ENCODE assay signal across 14 cellular contexts in genomic region chrX:154549766-154550165, GRCh38. TPM values are rescaled to one million over a fixed set of nuclear protein-coding genes. Genes with fewer than 3 reads are reported as not detected.
A peak's percentile ranks its signal among the peaks of the same experiment; 100 is the strongest.
DNase-seq lines count a peak whose midpoint lies in the region; ATAC-seq and TF ChIP-seq lines count a peak whose summit lies in the region.
"Had no signal": no experiment of that assay in that cellular context is flagged by ENCODE, and none has a peak within 500 bp of the region (broad histone marks: within the 10 kb centered on the region; RNA-seq: fewer than 3 reads in every experiment).

No MANE protein-coding gene starts in this region.

- in situ Hi-C loops in GM13977 (cut with MboI; ENCODE audit: low pct_unique_long_range_greater_than_20kb, low sequenced_read_pairs, unreplicated experiment): no loop called here

- DNase-seq in activated naive CD4-positive, alpha-beta T cell treated with anti-CD3 and anti-CD28 coated beads for 36 hours: no peak
- DNase-seq in activated naive CD4-positive, alpha-beta T cell treated with anti-CD3 and anti-CD28 coated beads, Interleukin-2, amount 50 U/mL, for 16 hours: no peak
- DNase-seq in activated CD4-positive, alpha-beta memory T cell treated with anti-CD3 and anti-CD28 coated beads for 36 hours: no peak
- DNase-seq in fibroblast of gingiva (ENCODE audit: low read depth): peak; percentile 48
- no peak for DNase-seq in stimulated activated naive CD8-positive, alpha-beta T cell treated with anti-CD3 and anti-CD28 coated beads, Interleukin-15, amount 100 ng/mL, for 72 hours
- no peak for DNase-seq in OCI-M2 (lab: John Stamatoyannopoulos, UW; ENCODE audit: unreplicated experiment)
- DNase-seq in HK-2 (ENCODE audit: unreplicated experiment): no peak
- DNase-seq in GM13977 (ENCODE audit: low spot score): no peak
- DNase-seq: KBM-7, NCI-H1694 treated with DMSO at 0.1 percent for 48 hours, NCI-H748 treated with DMSO at 0.1 percent for 48 hours, small intestine had no signal

- peak overlapping the region; percentile 8 for H3K27ac Mint-ChIP-seq in activated naive CD4-positive, alpha-beta T cell treated with anti-CD3 and anti-CD28 coated beads for 36 hours
- H3K27ac Mint-ChIP-seq in activated CD4-positive, alpha-beta memory T cell treated with anti-CD3 and anti-CD28 coated beads for 36 hours: peak overlapping the region; percentile 64
- H3K27ac Mint-ChIP-seq in stimulated activated naive CD8-positive, alpha-beta T cell treated with anti-CD3 and anti-CD28 coated beads, Interleukin-15, amount 100 ng/mL, for 72 hours: peak overlapping the region in 1 of 2 donors; percentile 32

- CTCF ChIA-PET in activated naive CD4-positive, alpha-beta T cell treated with anti-CD3 and anti-CD28 coated beads for 36 hours (lab: Charles Lee): no interaction called here
- CTCF ChIA-PET in activated CD4-positive, alpha-beta memory T cell treated with anti-CD3 and anti-CD28 coated beads for 36 hours (lab: Charles Lee): no interaction called here

- intact Hi-C loops in activated naive CD4-positive, alpha-beta T cell treated with anti-CD3 and anti-CD28 coated beads for 36 hours (cut with micrococcal nuclease): no loop called here
- intact Hi-C loops in activated CD4-positive, alpha-beta memory T cell treated with anti-CD3 and anti-CD28 coated beads for 36 hours (cut with micrococcal nuclease): no loop called here

- no peak for TF ChIP-seq CTCF in GM13977 (IDR thresholded peaks at IDR 0.05; ENCODE audit: extremely low read depth, insufficient read depth, missing control alignments)

- peaks cover 55% of the 10 kb centered on the region for H3K4me1 Mint-ChIP-seq in activated naive CD4-positive, alpha-beta T cell treated with anti-CD3 and anti-CD28 coated beads for 36 hours (ENCODE audit: low read depth)
- peaks cover 39% of the 10 kb centered on the region for H3K4me1 Mint-ChIP-seq in activated CD4-positive, alpha-beta memory T cell treated with anti-CD3 and anti-CD28 coated beads for 36 hours (ENCODE audit: low read depth)
- H3K4me1 Mint-ChIP-seq in stimulated activated naive CD8-positive, alpha-beta T cell treated with anti-CD3 and anti-CD28 coated beads, Interleukin-15, amount 100 ng/mL, for 72 hours: peaks cover 56% of the 10 kb centered on the region

- peaks cover 10% of the 10 kb centered on the region for H3K36me3 Mint-ChIP-seq in activated naive CD4-positive, alpha-beta T cell treated with anti-CD3 and anti-CD28 coated beads for 36 hours (ENCODE audit: low read depth)
- H3K36me3 Mint-ChIP-seq in activated CD4-positive, alpha-beta memory T cell treated with anti-CD3 and anti-CD28 coated beads for 36 hours: peaks cover 15% of the 10 kb centered on the region

- no peaks in the 10 kb centered on the region for H3K9me3 Mint-ChIP-seq in activated naive CD4-positive, alpha-beta T cell treated with anti-CD3 and anti-CD28 coated beads for 36 hours
- no peaks in the 10 kb centered on the region for H3K9me3 Mint-ChIP-seq in activated CD4-positive, alpha-beta memory T cell treated with anti-CD3 and anti-CD28 coated beads for 36 hours
- H3K9me3 Mint-ChIP-seq in stimulated activated naive CD8-positive, alpha-beta T cell treated with anti-CD3 and anti-CD28 coated beads, Interleukin-15, amount 100 ng/mL, for 72 hours: no peaks in the 10 kb centered on the region

- POLR2A ChIA-PET in activated CD4-positive, alpha-beta memory T cell treated with anti-CD3 and anti-CD28 coated beads for 36 hours (lab: Charles Lee): no interaction called here

- ATAC-seq in stimulated activated naive CD8-positive, alpha-beta T cell treated with anti-CD3 and anti-CD28 coated beads, Interleukin-15, amount 100 ng/mL, for 72 hours: no peak

- no peaks in the 10 kb centered on the region for H3K27me3 Mint-ChIP-seq in activated naive CD4-positive, alpha-beta T cell treated with anti-CD3 and anti-CD28 coated beads for 36 hours (ENCODE audit: low read depth)
- H3K27me3 Mint-ChIP-seq in activated CD4-positive, alpha-beta memory T cell treated with anti-CD3 and anti-CD28 coated beads for 36 hours: no peaks in the 10 kb centered on the region
- no peaks in the 10 kb centered on the region for H3K27me3 Mint-ChIP-seq in stimulated activated naive CD8-positive, alpha-beta T cell treated with anti-CD3 and anti-CD28 coated beads, Interleukin-15, amount 100 ng/mL, for 72 hours

- peak overlapping the region; percentile 8 for H3K4me3 Mint-ChIP-seq in activated naive CD4-positive, alpha-beta T cell treated with anti-CD3 and anti-CD28 coated beads for 36 hours
- peak overlapping the region; percentile 45 for H3K4me3 Mint-ChIP-seq in activated CD4-positive, alpha-beta memory T cell treated with anti-CD3 and anti-CD28 coated beads for 36 hours
- peak overlapping the region; percentile 54 to 68 for H3K4me3 Mint-ChIP-seq in stimulated activated naive CD8-positive, alpha-beta T cell treated with anti-CD3 and anti-CD28 coated beads, Interleukin-15, amount 100 ng/mL, for 72 hours

RNA-seq across cellular contexts. Expression of gene IKBKG, which starts 2.3 kb away (rescaled TPM):
- total RNA-seq in activated naive CD4-positive, alpha-beta T cell treated with anti-CD3 and anti-CD28 coated beads for 36 hours: 10 to 100 TPM; 42.2 to 42.6 TPM
- 10 to 100 TPM; 39.4 to 45.9 TPM for total RNA-seq in activated CD4-positive, alpha-beta memory T cell treated with anti-CD3 and anti-CD28 coated beads for 36 hours

RNA-seq across cellular contexts. Expression of gene G6PD, which starts 3.1 kb away (rescaled TPM):
- 10 to 100 TPM; 63.7 to 64.4 TPM for total RNA-seq in activated naive CD4-positive, alpha-beta T cell treated with anti-CD3 and anti-CD28 coated beads for 36 hours
- total RNA-seq in activated CD4-positive, alpha-beta memory T cell treated with anti-CD3 and anti-CD28 coated beads for 36 hours: 10 to 100 TPM; 65.8 to 70.4 TPM

RNA-seq across cellular contexts. Expression of gene FAM3A, which starts 33.7 kb away (rescaled TPM):
- total RNA-seq in activated naive CD4-positive, alpha-beta T cell treated with anti-CD3 and anti-CD28 coated beads for 36 hours: 10 to 100 TPM; 17.8 to 21.4 TPM
- 10 to 100 TPM; 21.4 to 28.4 TPM for total RNA-seq in activated CD4-positive, alpha-beta memory T cell treated with anti-CD3 and anti-CD28 coated beads for 36 hours

RNA-seq across cellular contexts. Expression of gene CTAG1A, which starts 35.2 kb away (rescaled TPM):
- total RNA-seq in activated naive CD4-positive, alpha-beta T cell treated with anti-CD3 and anti-CD28 coated beads for 36 hours: not detected
- total RNA-seq in activated CD4-positive, alpha-beta memory T cell treated with anti-CD3 and anti-CD28 coated beads for 36 hours: not detected
- total RNA-seq: SK-MEL-5, urinary bladder had no signal

RNA-seq across cellular contexts. Expression of gene SLC10A3, which starts 59.3 kb away (rescaled TPM):
- 1 to 10 TPM; 6.7 to 6.9 TPM for total RNA-seq in activated naive CD4-positive, alpha-beta T cell treated with anti-CD3 and anti-CD28 coated beads for 36 hours
- 10 to 100 TPM; 14.4 to 16.1 TPM for total RNA-seq in activated CD4-positive, alpha-beta memory T cell treated with anti-CD3 and anti-CD28 coated beads for 36 hours

Comparison
In these comparisons a context has a peak if more than half of its experiments do, and no peak if none do; other contexts are left out.
1. H3K4me3 Mint-ChIP-seq: peak in every context shown above with its lines; median percentile 61 in stimulated activated naive CD8-positive, alpha-beta T cell treated with anti-CD3 and anti-CD28 coated beads, Interleukin-15, amount 100 ng/mL, for 72 hours; 45 in activated CD4-positive, alpha-beta memory T cell treated with anti-CD3 and anti-CD28 coated beads for 36 hours; 8 in activated naive CD4-positive, alpha-beta T cell treated with anti-CD3 and anti-CD28 coated beads for 36 hours.